Comparison of ENCODE assay signal across 8 cellular contexts in the genomic region with DNA sequence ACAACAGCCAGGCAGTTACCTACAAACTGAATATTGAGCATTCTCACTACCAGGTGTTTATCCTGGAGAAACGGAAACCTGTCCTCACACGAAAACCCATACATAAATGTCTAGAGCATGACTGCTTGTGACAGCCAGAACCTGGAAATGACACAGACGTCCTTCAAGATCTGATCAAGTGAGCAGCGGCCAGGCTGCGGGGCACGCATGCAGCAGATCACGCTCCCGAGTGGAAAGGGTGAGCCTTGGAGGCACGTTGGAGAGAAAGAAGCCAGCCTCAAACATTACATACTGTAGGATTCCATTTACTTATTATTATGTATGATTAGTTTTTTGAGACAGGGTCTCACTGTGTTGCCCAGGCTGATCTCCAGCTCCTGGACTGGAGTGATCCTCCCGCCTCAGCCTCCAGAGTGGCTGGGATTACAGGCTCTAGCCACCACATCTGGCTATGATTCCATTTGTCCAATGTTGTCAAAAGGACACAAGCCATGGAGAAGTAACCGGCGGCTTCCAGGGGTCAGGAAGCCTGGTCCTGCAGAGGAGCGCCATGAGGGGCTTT.
"Had no signal": no experiment of that assay in that cellular context is flagged by ENCODE, and none has a peak within 500 bp of the region (broad histone marks: within the 10 kb centered on the region; RNA-seq: fewer than 3 reads in every experiment).

No MANE protein-coding gene starts in this region.

- H3K27ac ChIP-seq: HL-60 had no signal

- H3K4me1 ChIP-seq: HAP-1 had no signal

- H3K4me3 ChIP-seq: GM23338, HAP-1 had no signal

- ATAC-seq: GM23338, HCT116 had no signal

- H3K4me2 ChIP-seq: GM23338 had no signal

- DNase-seq: H7, HFFc6, IMR-90, KBM-7 had no signal

- H3K9me3 ChIP-seq: HAP-1 had no signal

- H3K36me3 ChIP-seq: HAP-1 had no signal

- H2AFZ ChIP-seq: GM23338 had no signal
